In genomic region chr16:78205506-78205905, GRCh38 we compare ENCODE assay signal across 1 cellular context.
TF ChIP-seq lines count a peak whose summit lies in the region.

No MANE protein-coding gene starts in this region.

TF ChIP-seq in HepG2, 621 proteins besides CTCF, POLR2A, EP300 and RAD21 (continued from another document):
- TF ChIP-seq BRF2 (CRISPR knock-in tag; IDR thresholded peaks at IDR 0.05) (no peak), HNF1A (IDR thresholded peaks at IDR 0.05; ENCODE audit: low read depth) (no peak), HNF1A (CRISPR knock-in tag; IDR thresholded peaks at IDR 0.05; ENCODE audit: borderline replicate concordance) (no peak), TERF1 (CRISPR knock-in tag; IDR thresholded peaks at IDR 0.05) (no peak), ZNF766 (CRISPR knock-in tag; IDR thresholded peaks at IDR 0.05; ENCODE audit: borderline replicate concordance) (no peak), HNRNPK (IDR thresholded peaks at IDR 0.05; ENCODE audit: low read depth, low read length, poor library complexity, severe bottlenecking) (peak; percentile 59), ZNF329 (CRISPR knock-in tag; IDR thresholded peaks at IDR 0.05; ENCODE audit: low read depth) (no peak), FIP1L1 (IDR thresholded peaks at IDR 0.05; ENCODE audit: borderline replicate concordance, insufficient read depth, low read depth, low read length) (no peak), ZBTB39 (CRISPR knock-in tag; IDR thresholded peaks at IDR 0.05) (no peak), ZNF510 (CRISPR knock-in tag; IDR thresholded peaks at IDR 0.05; ENCODE audit: low read depth) (no peak), YY1 (IDR thresholded peaks at IDR 0.05; ENCODE audit: insufficient read depth, insufficient replicate concordance, low read depth, low read length) (no peak), ZNF710 (CRISPR knock-in tag; IDR thresholded peaks at IDR 0.05; ENCODE audit: borderline replicate concordance) (peak; percentile 55; the same call in 1 of the 2 replicates), ZNF547 (CRISPR knock-in tag; IDR thresholded peaks at IDR 0.05) (no peak), BRCA1 (CRISPR knock-in tag; IDR thresholded peaks at IDR 0.05) (no peak), ZNF580 (CRISPR knock-in tag; IDR thresholded peaks at IDR 0.05; ENCODE audit: borderline replicate concordance, low read depth) (no peak), SP140L (CRISPR knock-in tag; IDR thresholded peaks at IDR 0.05; ENCODE audit: borderline replicate concordance) (no peak), ZNF512 (CRISPR knock-in tag; IDR thresholded peaks at IDR 0.05) (peak; percentile 81; the same call in 1 of the 2 replicates), TOE1 (CRISPR knock-in tag; IDR thresholded peaks at IDR 0.05) (no peak), ZNF275 (CRISPR knock-in tag; IDR thresholded peaks at IDR 0.05; ENCODE audit: borderline replicate concordance) (no peak), NFYC (CRISPR knock-in tag; IDR thresholded peaks at IDR 0.05) (no peak), ATM (IDR thresholded peaks at IDR 0.05; ENCODE audit: borderline replicate concordance) (no peak), TAF1 (CRISPR knock-in tag; IDR thresholded peaks at IDR 0.05) (no peak), RBM39 (IDR thresholded peaks at IDR 0.05; ENCODE audit: low read depth, low read length, poor library complexity, severe bottlenecking) (no peak), FOXA1 (IDR thresholded peaks at IDR 0.05) (peak; percentile 50), FOXA1 (CRISPR knock-in tag; IDR thresholded peaks at IDR 0.05) (no peak), ZNF691 (CRISPR knock-in tag; IDR thresholded peaks at IDR 0.05; ENCODE audit: borderline replicate concordance, low read depth) (no peak), SP1 (IDR thresholded peaks at IDR 0.05) (peak; percentile 10; the same call in 1 of the 2 replicates), SP1 (CRISPR knock-in tag; IDR thresholded peaks at IDR 0.05) (no peak), IRX3 (CRISPR knock-in tag; IDR thresholded peaks at IDR 0.05; ENCODE audit: borderline replicate concordance, low read depth) (no peak), ZNF232 (CRISPR knock-in tag; IDR thresholded peaks at IDR 0.05; ENCODE audit: borderline replicate concordance) (no peak), PLRG1 (conservative IDR thresholded peaks at IDR 0.05) (0 out of 2 replicates have a peak, but pooled peaks have one; percentile 52), LCORL (IDR thresholded peaks at IDR 0.05) (0 out of 2 replicates have a peak, but pooled peaks have one; percentile 20), LCORL (CRISPR knock-in tag; IDR thresholded peaks at IDR 0.05) (no peak)
